ENCODE assay signal across 1 cellular context in genomic region chr6:7978736-7979135, GRCh38.
TF ChIP-seq lines count a peak whose summit lies in the region.

No MANE protein-coding gene starts in this region.

TF ChIP-seq in K562, 482 proteins besides CTCF, POLR2A, EP300 and RAD21 (continued from another document):
- TF ChIP-seq HMBOX1 (IDR thresholded peaks at IDR 0.05) (no peak), TSC22D4 (tag; IDR thresholded peaks at IDR 0.05) (no peak), TBP (optimal IDR thresholded peaks at IDR 0.05; ENCODE audit: low read depth, low read length) (no peak), E2F3 (CRISPR knock-in tag; IDR thresholded peaks at IDR 0.05) (no peak), ZNF239 (CRISPR knock-in tag; IDR thresholded peaks at IDR 0.05) (0 out of 2 replicates have a peak, but pooled peaks have one; percentile 23), XRCC5 (IDR thresholded peaks at IDR 0.05; ENCODE audit: low read depth, low read length) (no peak), TCFL5 (CRISPR knock-in tag; conservative IDR thresholded peaks at IDR 0.05) (0 out of 2 replicates have a peak, but pooled peaks have one; percentile 36), ETV1 (tag; conservative IDR thresholded peaks at IDR 0.05; ENCODE audit: low read depth) (no peak), MAZ (CRISPR knock-in tag; conservative IDR thresholded peaks at IDR 0.05 in 1 of 2, IDR thresholded peaks at IDR 0.05 in 1 of 2) (0 out of 4 replicates have a peak, but pooled peaks of 1 of the 2 experiments have one; percentile 46), ZNF644 (tag; IDR thresholded peaks at IDR 0.05; ENCODE audit: low read depth) (no peak), ZNF707 (CRISPR knock-in tag; conservative IDR thresholded peaks at IDR 0.05) (no peak), ELF1 (tag; IDR thresholded peaks at IDR 0.05) (no peak), RNF219 (CRISPR knock-in tag; IDR thresholded peaks at IDR 0.05) (no peak), ZBTB17 (CRISPR knock-in tag; IDR thresholded peaks at IDR 0.05) (0 out of 2 replicates have a peak, but pooled peaks have one; percentile 49), THAP12 (CRISPR knock-in tag; IDR thresholded peaks at IDR 0.05) (no peak), ATF4 (CRISPR knock-in tag; IDR thresholded peaks at IDR 0.05) (peak; percentile 54; the same call in 1 of the 2 replicates), EGR1 (conservative IDR thresholded peaks at IDR 0.05) (no peak), PRPF4 (IDR thresholded peaks at IDR 0.05; ENCODE audit: insufficient read depth, low read depth, low read length, poor library complexity, severe bottlenecking) (no peak), ZBTB9 (CRISPR knock-in tag; IDR thresholded peaks at IDR 0.05) (no peak), ZNF124 (CRISPR knock-in tag; IDR thresholded peaks at IDR 0.05) (no peak), PURB (CRISPR knock-in tag; IDR thresholded peaks at IDR 0.05; ENCODE audit: low read depth) (no peak), YY1 (IDR thresholded peaks at IDR 0.05; ENCODE audit: borderline replicate concordance in 1 of 3, control insufficient read depth in 1 of 3, extremely low read depth in 1 of 3, insufficient read depth in 3 of 3, insufficient read length in 1 of 3, insufficient replicate concordance in 2 of 3, low read depth in 1 of 3, low read length in 2 of 3) (no peak), UBTF (IDR thresholded peaks at IDR 0.05; ENCODE audit: borderline replicate concordance in 1 of 2, low read depth in 2 of 2, low read length in 2 of 2) (no peak)
